22 cellular contexts compared by ENCODE assay signal in the genomic region with DNA sequence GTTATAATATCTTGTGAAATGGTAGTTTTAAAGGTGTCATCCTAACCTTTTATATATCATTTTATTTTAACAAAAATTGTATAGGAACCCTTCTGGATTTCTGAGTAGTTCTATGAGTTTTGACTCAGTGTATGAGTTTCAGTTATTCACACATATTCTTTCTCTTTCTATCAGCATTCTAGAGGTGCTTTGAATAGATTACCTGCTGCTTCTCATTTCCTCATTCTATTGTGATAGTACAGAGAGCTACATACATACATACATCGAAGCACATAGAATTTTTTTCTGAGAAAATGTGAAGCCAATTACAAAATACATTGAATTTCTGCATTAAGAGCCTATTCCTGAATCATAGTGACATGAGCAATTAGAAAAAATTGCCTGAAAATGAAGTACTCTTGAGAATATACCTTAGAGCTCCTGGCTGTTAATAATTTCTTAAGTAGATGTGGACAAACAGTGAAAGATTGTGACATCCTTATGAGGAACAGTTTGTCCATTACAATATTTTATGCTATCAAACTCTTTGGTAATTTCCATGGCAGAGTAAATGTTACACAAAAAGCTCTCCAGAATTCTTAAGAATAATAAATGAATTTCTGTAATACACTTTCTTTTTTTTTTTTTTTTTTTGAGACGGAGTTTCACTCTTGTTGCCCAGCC.
"Had no signal": no experiment of that assay in that cellular context is flagged by ENCODE, and none has a peak within 500 bp of the region (broad histone marks: within the 10 kb centered on the region; RNA-seq: fewer than 3 reads in every experiment).

No MANE protein-coding gene starts in this region.

- H3K36me3 ChIP-seq: adrenal gland, ascending aorta, brain microvascular endothelial cell, left ventricle myocardium inferior, pancreas had no signal

- H3K4me1 ChIP-seq: adrenal gland, ascending aorta, left ventricle myocardium inferior, psoas muscle had no signal

- H3K9me3 ChIP-seq: adrenal gland, ascending aorta, left ventricle myocardium inferior, pancreas, psoas muscle had no signal

- H3K4me3 ChIP-seq: adrenal gland, ascending aorta, left ventricle myocardium inferior, pancreas, psoas muscle had no signal

- ATAC-seq: esophagus mucosa; natural killer cell treated with Interleukin-12 subunit alpha and Interleukin-12 subunit beta and Interleukin-15 and Interleukin-18, amount 100 ng/mL, for 72 hours; pancreas; psoas muscle; right cardiac atrium; stimulated activated naive CD8-positive, alpha-beta T cell treated with anti-CD3 and anti-CD28 coated beads, Interleukin-15, Interleukin-2, amounts not matched to agents 100 U/mL and 50 U/mL, for 24 hours had no signal

- H3K27me3 ChIP-seq: adrenal gland, ascending aorta, brain microvascular endothelial cell, pancreas had no signal

- DNase-seq: activated CD4-positive, alpha-beta T cell treated with anti-CD3 and anti-CD28 coated beads, Interleukin-2, amount 50 U/mL, for 1 hour; activated CD4-positive, CD25-positive, alpha-beta regulatory T cell treated with anti-CD3 and anti-CD28 coated beads, Interleukin-2, amount 50 U/mL, for 72 hours; activated gamma-delta T cell treated with Interleukin-2 at 50 U/mL for 16 hours; activated T-cell treated with anti-CD3 and anti-CD28 coated beads, Interleukin-2, amount 50 U/mL, for 1 hour; adrenal gland; brain microvascular endothelial cell; caudate nucleus; dermis blood vessel endothelial cell; effector memory CD4-positive, alpha-beta T cell; foreskin melanocyte; immature natural killer cell; kidney glomerular epithelial cell; left ventricle myocardium inferior; pancreas; psoas muscle; right cardiac atrium; stimulated activated CD4-positive, alpha-beta T cell treated with anti-CD3 and anti-CD28 coated beads, Interleukin-4, amount 100 ng/mL, for 4 hours; stimulated activated naive CD8-positive, alpha-beta T cell treated with anti-CD3 and anti-CD28 coated beads, Interleukin-15, Interleukin-2, amounts not matched to agents 100 U/mL and 50 U/mL, for 24 hours had no signal

- H3K27ac ChIP-seq: adrenal gland, ascending aorta, brain microvascular endothelial cell, left ventricle myocardium inferior, pancreas, psoas muscle, VCaP had no signal
